Comparison of ENCODE assay signal across 10 cellular contexts in the genomic region with DNA sequence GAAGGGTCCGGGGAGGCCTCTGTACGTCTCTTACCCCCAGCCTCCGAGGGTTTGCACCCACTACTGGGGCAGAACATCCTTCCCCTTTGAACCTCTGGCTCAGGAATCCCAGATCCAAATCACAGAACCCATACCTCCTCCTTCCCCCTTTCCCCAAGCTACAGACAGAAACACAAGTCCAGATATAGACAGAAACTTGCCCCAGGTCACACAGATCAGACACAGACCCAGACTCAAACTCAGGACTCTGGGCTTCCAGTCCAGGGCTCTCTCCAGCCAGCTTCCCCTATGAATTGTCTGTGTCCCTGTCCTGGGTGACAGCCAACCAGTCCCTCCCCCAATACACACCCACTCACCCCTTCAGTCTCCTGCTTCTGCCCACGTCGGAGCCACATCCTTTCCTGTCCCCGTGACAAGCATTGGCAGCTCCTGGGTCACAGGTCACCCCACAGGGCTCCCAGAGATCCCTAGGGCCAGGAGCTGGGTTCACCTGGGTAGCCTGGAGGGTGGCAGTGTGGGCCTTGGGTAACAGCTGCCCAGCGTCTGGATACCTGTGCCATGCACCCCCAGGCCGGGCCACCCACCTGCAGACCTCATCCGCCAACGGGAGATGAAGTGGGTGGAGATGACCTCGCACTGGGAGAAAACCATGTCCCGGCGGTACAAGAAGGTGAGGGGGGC. TPM values are rescaled to one million over a fixed set of nuclear protein-coding genes. Genes with fewer than 3 reads are reported as not detected.
A peak's percentile ranks its signal among the peaks of the same experiment; 100 is the strongest.
DNase-seq lines count a peak whose midpoint lies in the region; ATAC-seq lines count a peak whose summit lies in the region.
"Had no signal": no experiment of that assay in that cellular context is flagged by ENCODE, and none has a peak within 500 bp of the region (broad histone marks: within the 10 kb centered on the region; RNA-seq: fewer than 3 reads in every experiment).

No MANE protein-coding gene starts in this region.

- peak overlapping the region; percentile 92 for H3K27ac Mint-ChIP-seq in activated naive CD4-positive, alpha-beta T cell treated with anti-CD3 and anti-CD28 coated beads for 36 hours
- peak overlapping the region; percentile 85 to 97 (median 94) for H3K27ac Mint-ChIP-seq in naive thymus-derived CD8-positive, alpha-beta T cell

- CTCF ChIA-PET in activated naive CD4-positive, alpha-beta T cell treated with anti-CD3 and anti-CD28 coated beads for 36 hours (lab: Charles Lee): interaction anchor here (0.7 to 6.2 kb wide), 7 partner anchors 8 to 65 kb away, joined by 3 to 28 read pairs (median 3); partner anchors contain the start of gene RAD9A

- H3K4me1 Mint-ChIP-seq in activated naive CD4-positive, alpha-beta T cell treated with anti-CD3 and anti-CD28 coated beads for 36 hours (ENCODE audit: low read depth): peaks cover 63% of the 10 kb centered on the region
- H3K4me1 Mint-ChIP-seq in naive thymus-derived CD8-positive, alpha-beta T cell: peaks cover 26 to 81% (median 67%) of the 10 kb centered on the region in 4 donors

- peak overlapping the region; percentile 83 for H3K4me3 Mint-ChIP-seq in activated naive CD4-positive, alpha-beta T cell treated with anti-CD3 and anti-CD28 coated beads for 36 hours
- peak overlapping the region; percentile 93 to 99 (median 98) for H3K4me3 Mint-ChIP-seq in naive thymus-derived CD8-positive, alpha-beta T cell

- H3K27me3 Mint-ChIP-seq in activated naive CD4-positive, alpha-beta T cell treated with anti-CD3 and anti-CD28 coated beads for 36 hours (ENCODE audit: low read depth): no peaks in the 10 kb centered on the region
- H3K27me3 Mint-ChIP-seq in naive thymus-derived CD8-positive, alpha-beta T cell: no peaks in the 10 kb centered on the region

- intact Hi-C loops in activated naive CD4-positive, alpha-beta T cell treated with anti-CD3 and anti-CD28 coated beads for 36 hours (cut with micrococcal nuclease): loop anchor here (5.0 to 10.0 kb wide), 3 partner anchors 137 to 400 kb away; partner anchors contain the start of genes GRK2 and NDUFV1

- POLR2A ChIA-PET in naive thymus-derived CD8-positive, alpha-beta T cell (lab: Charles Lee): interaction anchor here (0.7 to 25.5 kb wide), 19 partner anchors 12 to 164 kb away, joined by 3 to 2390 read pairs (median 6); partner anchors contain the start of genes AIP, CARNS1, CORO1B and PITPNM1

- ATAC-seq in naive thymus-derived CD8-positive, alpha-beta T cell: no peak
- no peak for ATAC-seq in GM21717 (IDR thresholded peaks at IDR 0.05; ENCODE audit: unreplicated experiment)
- no peak for ATAC-seq in HG03095 (IDR thresholded peaks at IDR 0.05; ENCODE audit: unreplicated experiment)
- ATAC-seq in HG03159 (IDR thresholded peaks at IDR 0.05; ENCODE audit: unreplicated experiment): no peak

- peaks cover 32% of the 10 kb centered on the region for H3K36me3 Mint-ChIP-seq in activated naive CD4-positive, alpha-beta T cell treated with anti-CD3 and anti-CD28 coated beads for 36 hours (ENCODE audit: low read depth)
- H3K36me3 Mint-ChIP-seq in naive thymus-derived CD8-positive, alpha-beta T cell: peaks cover 4 to 36% (median 18%) of the 10 kb centered on the region in 3 donors

- no peaks in the 10 kb centered on the region for H3K9me3 Mint-ChIP-seq in activated naive CD4-positive, alpha-beta T cell treated with anti-CD3 and anti-CD28 coated beads for 36 hours
- H3K9me3 Mint-ChIP-seq in naive thymus-derived CD8-positive, alpha-beta T cell: peaks cover 0 to 2% (median 0%) of the 10 kb centered on the region in 9 donors

- DNase-seq in stimulated activated CD4-positive, alpha-beta T cell treated with anti-CD3 and anti-CD28 coated beads, Interleukin-4, amount 100 ng/mL, for 1 hour: peak; percentile 47
- no peak for DNase-seq in stimulated activated CD4-positive, alpha-beta T cell treated with anti-CD3 and anti-CD28 coated beads, Interleukin-12 subunit alpha, Interleukin-12 subunit beta, amount 100 ng/mL, for 4 hours
- DNase-seq in activated naive CD4-positive, alpha-beta T cell treated with anti-CD3 and anti-CD28 coated beads for 36 hours: peak; percentile 77
- DNase-seq in naive thymus-derived CD8-positive, alpha-beta T cell: peak in 4 of 10 donors; percentile 57 to 75 (median 58)
- no peak for DNase-seq in NCI-H69 (lab: John Stamatoyannopoulos, UW)
- DNase-seq: NCI-H1436 treated with DMSO at 0.1 percent for 48 hours had no signal

RNA-seq across cellular contexts. Expression of gene TBC1D10C, which starts 0.8 kb away (rescaled TPM):
- total RNA-seq in activated naive CD4-positive, alpha-beta T cell treated with anti-CD3 and anti-CD28 coated beads for 36 hours: 10 to 100 TPM; 73.7 to 81.4 TPM
- total RNA-seq in naive thymus-derived CD8-positive, alpha-beta T cell: 100 to 1,000 TPM; 403 to 419 TPM
- polyA plus RNA-seq in naive thymus-derived CD8-positive, alpha-beta T cell: 100 to 1,000 TPM; 231 to 307 (median 251) TPM
- total RNA-seq: SK-MEL-5 had no signal

RNA-seq across cellular contexts. Expression of gene PPP1CA, which starts 3.0 kb away (rescaled TPM):
- total RNA-seq in activated naive CD4-positive, alpha-beta T cell treated with anti-CD3 and anti-CD28 coated beads for 36 hours: 100 to 1,000 TPM; 202 to 204 TPM
- total RNA-seq in naive thymus-derived CD8-positive, alpha-beta T cell: 100 to 1,000 TPM; 141 to 146 TPM
- polyA plus RNA-seq in naive thymus-derived CD8-positive, alpha-beta T cell: 100 to 1,000 TPM; 357 to 518 (median 403) TPM

RNA-seq across cellular contexts. Expression of gene CARNS1, which starts 10.8 kb away (rescaled TPM):
- total RNA-seq in activated naive CD4-positive, alpha-beta T cell treated with anti-CD3 and anti-CD28 coated beads for 36 hours: 1 to 10 TPM in 1 of 2 experiments, under 1 TPM in 1; 0.91 to 2.0 TPM
- total RNA-seq in naive thymus-derived CD8-positive, alpha-beta T cell: 10 to 100 TPM; 18.5 to 21.2 TPM
- polyA plus RNA-seq in naive thymus-derived CD8-positive, alpha-beta T cell: 1 to 10 TPM; 2.2 to 3.7 (median 2.3) TPM
- total RNA-seq: SK-MEL-5 had no signal

RNA-seq across cellular contexts. Expression of gene RAD9A, which starts 12.9 kb away (rescaled TPM):
- total RNA-seq in activated naive CD4-positive, alpha-beta T cell treated with anti-CD3 and anti-CD28 coated beads for 36 hours: 10 to 100 TPM; 29.5 to 30.7 TPM
- 10 to 100 TPM; 47.3 to 58.1 TPM for total RNA-seq in naive thymus-derived CD8-positive, alpha-beta T cell
- 1 to 10 TPM; 6.5 to 9.4 (median 6.6) TPM for polyA plus RNA-seq in naive thymus-derived CD8-positive, alpha-beta T cell

RNA-seq across cellular contexts. Expression of gene RPS6KB2, which starts 23.6 kb away (rescaled TPM):
- 10 to 100 TPM; 50.7 to 51.2 TPM for total RNA-seq in activated naive CD4-positive, alpha-beta T cell treated with anti-CD3 and anti-CD28 coated beads for 36 hours
- total RNA-seq in naive thymus-derived CD8-positive, alpha-beta T cell: 10 to 100 TPM; 80.9 to 82.8 TPM
- polyA plus RNA-seq in naive thymus-derived CD8-positive, alpha-beta T cell: 10 to 100 TPM; 41.9 to 45.9 (median 43.2) TPM

Comparison
In these comparisons a context has a peak if more than half of its experiments do, and no peak if none do; other contexts are left out.
1. DNase-seq: peak in stimulated activated CD4-positive, alpha-beta T cell treated with anti-CD3 and anti-CD28 coated beads, Interleukin-4, amount 100 ng/mL, for 1 hour (single experiment) and activated naive CD4-positive, alpha-beta T cell treated with anti-CD3 and anti-CD28 coated beads for 36 hours (single experiment); none in stimulated activated CD4-positive, alpha-beta T cell treated with anti-CD3 and anti-CD28 coated beads, Interleukin-12 subunit alpha, Interleukin-12 subunit beta, amount 100 ng/mL, for 4 hours (single experiment) and NCI-H69 (single experiment).
2. RNA of gene TBC1D10C, which starts 0.8 kb away (total RNA-seq): 403 to 419 TPM in naive thymus-derived CD8-positive, alpha-beta T cell; 73.7 to 81.4 TPM in activated naive CD4-positive, alpha-beta T cell treated with anti-CD3 and anti-CD28 coated beads for 36 hours; every median in the first group is over 4 times any median in the second.
3. RNA of gene CARNS1, which starts 10.8 kb away (total RNA-seq): 18.5 to 21.2 TPM in naive thymus-derived CD8-positive, alpha-beta T cell; 0.91 to 2.0 TPM in activated naive CD4-positive, alpha-beta T cell treated with anti-CD3 and anti-CD28 coated beads for 36 hours; every median in the first group is over 4 times any median in the second.